21 cellular contexts compared by ENCODE assay signal in genomic region chr7:30005511-30005910, GRCh38.
"Had no signal": no experiment of that assay in that cellular context is flagged by ENCODE, and none has a peak within 500 bp of the region (broad histone marks: within the 10 kb centered on the region; RNA-seq: fewer than 3 reads in every experiment).

No MANE protein-coding gene starts in this region.

- H3K4me3 ChIP-seq: esophagus squamous epithelium, left ventricle myocardium inferior, pancreas, sigmoid colon, thoracic aorta, upper lobe of right lung had no signal

- H3K36me3 ChIP-seq: esophagus squamous epithelium, left ventricle myocardium inferior, pancreas, sigmoid colon, thoracic aorta, upper lobe of right lung had no signal

- H3K9me3 ChIP-seq: esophagus squamous epithelium, left ventricle myocardium inferior, pancreas, sigmoid colon, thoracic aorta, upper lobe of right lung had no signal

- H3K27ac ChIP-seq: esophagus squamous epithelium, left ventricle myocardium inferior, pancreas, sigmoid colon, thoracic aorta, upper lobe of right lung had no signal

- H3K4me1 ChIP-seq: left ventricle myocardium inferior, pancreas, sigmoid colon, upper lobe of right lung had no signal

- DNase-seq: activated B cell treated with CpG ODN at 0.5 μM for 24 hours; activated CD4-positive, alpha-beta memory T cell treated with anti-CD3 and anti-CD28 coated beads, Interleukin-2, amount 10 ng/mL, durations not matched to agents 7 days and 5 days; activated CD4-positive, alpha-beta T cell treated with anti-CD3 and anti-CD28 coated beads for 48 hours; activated CD8-positive, alpha-beta memory T cell treated with anti-CD3 and anti-CD28 coated beads, Interleukin-2, amount 10 ng/mL, durations not matched to agents 7 days and 5 days; effector memory CD4-positive, alpha-beta T cell; esophagus squamous epithelium; immature natural killer cell; kidney glomerular epithelial cell; left ventricle myocardium inferior; mammary epithelial cell; pancreas; sigmoid colon; stimulated activated CD4-positive, alpha-beta T cell treated with anti-CD3 and anti-CD28 coated beads, Interleukin-4, amount 100 ng/mL, for 4 hours; upper lobe of right lung had no signal

- H3K4me1 Mint-ChIP-seq: activated B cell treated with CpG ODN at 0.5 μM for 24 hours; activated CD4-positive, alpha-beta memory T cell treated with anti-CD3 and anti-CD28 coated beads, Interleukin-2, amount 10 ng/mL, durations not matched to agents 7 days and 5 days; activated CD8-positive, alpha-beta memory T cell treated with anti-CD3 and anti-CD28 coated beads, Interleukin-2, amount 10 ng/mL, durations not matched to agents 7 days and 5 days; immature natural killer cell; stimulated activated memory B cell treated with anti-CD40 and anti-IgM and Interleukin-4, amounts not matched to agents 10 μg/mL and 1 μg/mL and 100 μg/mL, for 72 hours had no signal

- H3K36me3 Mint-ChIP-seq: activated CD8-positive, alpha-beta memory T cell treated with anti-CD3 and anti-CD28 coated beads, Interleukin-2, amount 10 ng/mL, durations not matched to agents 7 days and 5 days; activated naive CD8-positive, alpha-beta T cell; stimulated activated memory B cell treated with anti-CD40 and anti-IgM and Interleukin-4, amounts not matched to agents 10 μg/mL and 1 μg/mL and 100 μg/mL, for 72 hours had no signal

- H3K9me3 Mint-ChIP-seq: activated B cell treated with CpG ODN at 0.5 μM for 24 hours; activated CD4-positive, alpha-beta memory T cell treated with anti-CD3 and anti-CD28 coated beads, Interleukin-2, amount 10 ng/mL, durations not matched to agents 7 days and 5 days; dendritic cell treated with granulocyte-macrophage colony-stimulating factor and Interleukin-4, amounts not matched to agents 40 ng/mL and 50 ng/mL, for 4 days; immature natural killer cell; neural crest cell; stimulated activated memory B cell treated with anti-CD40 and anti-IgM and Interleukin-4, amounts not matched to agents 10 μg/mL and 1 μg/mL and 100 μg/mL, for 72 hours; T-helper 2 cell treated with Interferon-gamma antibody and Interleukin-4, amounts not matched to agents 5 μg/mL and 100 μg/mL, for 36 hours had no signal

- FAIRE-seq: pancreas, TTC549 had no signal

- H3K27ac Mint-ChIP-seq: activated B cell treated with CpG ODN at 0.5 μM for 24 hours; activated CD4-positive, alpha-beta memory T cell treated with anti-CD3 and anti-CD28 coated beads, Interleukin-2, amount 10 ng/mL, durations not matched to agents 7 days and 5 days; activated CD8-positive, alpha-beta memory T cell treated with anti-CD3 and anti-CD28 coated beads, Interleukin-2, amount 10 ng/mL, durations not matched to agents 7 days and 5 days; activated naive CD8-positive, alpha-beta T cell; dendritic cell treated with granulocyte-macrophage colony-stimulating factor and Interleukin-4, amounts not matched to agents 40 ng/mL and 50 ng/mL, for 4 days; immature natural killer cell; stimulated activated memory B cell treated with anti-CD40 and anti-IgM and Interleukin-4, amounts not matched to agents 10 μg/mL and 1 μg/mL and 100 μg/mL, for 72 hours; T-helper 2 cell treated with Interferon-gamma antibody and Interleukin-4, amounts not matched to agents 5 μg/mL and 100 μg/mL, for 36 hours had no signal

- H3K4me3 Mint-ChIP-seq: activated B cell treated with CpG ODN at 0.5 μM for 24 hours; activated CD4-positive, alpha-beta memory T cell treated with anti-CD3 and anti-CD28 coated beads, Interleukin-2, amount 10 ng/mL, durations not matched to agents 7 days and 5 days; activated CD8-positive, alpha-beta memory T cell treated with anti-CD3 and anti-CD28 coated beads, Interleukin-2, amount 10 ng/mL, durations not matched to agents 7 days and 5 days; activated naive CD8-positive, alpha-beta T cell; dendritic cell treated with granulocyte-macrophage colony-stimulating factor and Interleukin-4, amounts not matched to agents 40 ng/mL and 50 ng/mL, for 4 days; immature natural killer cell; neural crest cell; stimulated activated memory B cell treated with anti-CD40 and anti-IgM and Interleukin-4, amounts not matched to agents 10 μg/mL and 1 μg/mL and 100 μg/mL, for 72 hours; T-helper 2 cell treated with Interferon-gamma antibody and Interleukin-4, amounts not matched to agents 5 μg/mL and 100 μg/mL, for 36 hours had no signal

- H3K27me3 ChIP-seq: esophagus squamous epithelium, pancreas, sigmoid colon, upper lobe of right lung had no signal

- H3K27me3 Mint-ChIP-seq: activated B cell treated with CpG ODN at 0.5 μM for 24 hours; dendritic cell treated with granulocyte-macrophage colony-stimulating factor and Interleukin-4, amounts not matched to agents 40 ng/mL and 50 ng/mL, for 4 days; stimulated activated memory B cell treated with anti-CD40 and anti-IgM and Interleukin-4, amounts not matched to agents 10 μg/mL and 1 μg/mL and 100 μg/mL, for 72 hours had no signal

- ATAC-seq: activated CD8-positive, alpha-beta memory T cell treated with anti-CD3 and anti-CD28 coated beads, Interleukin-2, amount 10 ng/mL, durations not matched to agents 7 days and 5 days; pancreas; stimulated activated memory B cell treated with anti-CD40 and anti-IgM and Interleukin-4, amounts not matched to agents 10 μg/mL and 1 μg/mL and 100 μg/mL, for 72 hours; upper lobe of right lung had no signal
